ENCODE assay signal across 8 cellular contexts in the genomic region with DNA sequence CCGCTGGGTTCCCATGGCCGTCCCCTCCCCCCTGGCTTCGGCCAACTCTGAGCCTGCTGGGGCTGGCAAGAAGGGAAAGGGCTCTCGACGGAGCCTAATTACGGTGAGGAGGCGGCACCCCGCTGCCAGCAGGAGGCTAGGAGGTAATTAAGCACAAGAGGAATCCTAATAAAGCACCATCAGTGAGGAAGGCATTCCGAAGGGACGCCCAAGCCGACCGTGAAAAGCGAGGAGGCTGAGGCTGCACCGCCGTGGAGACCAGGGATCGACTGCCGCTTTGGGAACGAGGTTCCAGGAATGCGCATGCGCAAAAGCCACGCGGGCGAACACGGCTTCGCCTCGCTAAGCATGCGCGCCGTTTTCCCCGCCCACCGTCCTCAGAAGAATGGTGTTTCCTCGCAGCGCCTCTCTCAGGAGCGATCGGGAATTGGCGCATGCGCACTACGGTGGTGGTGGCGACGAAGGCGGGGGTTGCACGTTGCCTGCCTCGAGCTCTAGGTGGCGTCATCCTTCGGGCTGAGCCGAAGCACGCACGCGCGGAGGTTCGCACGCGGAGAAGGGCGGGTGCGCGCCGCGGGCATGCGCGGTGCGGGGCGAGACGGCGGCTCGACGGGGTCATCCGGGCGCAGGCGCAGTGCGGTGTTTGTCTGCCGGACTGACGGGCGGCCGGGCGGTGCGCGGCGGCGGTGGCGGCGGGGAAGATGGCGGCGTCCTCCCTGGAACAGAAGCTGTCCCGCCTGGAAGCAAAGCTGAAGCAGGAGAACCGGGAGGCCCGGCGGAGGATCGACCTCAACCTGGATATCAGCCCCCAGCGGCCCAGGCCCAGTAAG. TPM values are rescaled to one million over a fixed set of nuclear protein-coding genes. Genes with fewer than 3 reads are reported as not detected.
DNase-seq lines count a peak whose midpoint lies in the region; ATAC-seq lines count a peak whose summit lies in the region.

A gene (plus strand): TSS at position 634 of the 830 bp plus-strand sequence. CDS start 68 bp downstream, at position 702.

- H3K4me1 Mint-ChIP-seq in IgD-negative memory B cell, result peaks cover 13 to 15% (median 13%) of the 10 kb centered on the region in 3 donors

- no peaks in the 10 kb centered on the region for H3K9me3 Mint-ChIP-seq in IgD-negative memory B cell

- H3K27ac Mint-ChIP-seq in IgD-negative memory B cell, result peak within 1 kb of the TSS; percentile 97 to 99 (median 98)

- DNase-seq in DMS153 treated with DMSO at 0.1 percent for 48 hours (lab: John Stamatoyannopoulos, UW; ENCODE audit: unreplicated experiment) (peak; percentile 98), OCI-M1 (lab: John Stamatoyannopoulos, UW) (peak; percentile 100), activated T-cell treated with anti-CD3 and anti-CD28 coated beads for 24 hours (ENCODE audit: low read depth) (peak; percentile 100), epidermal melanocyte (ENCODE audit: insufficient read length, low spot score) (peak; percentile 98), middle frontal gyrus (ENCODE audit: extremely low spot score, low spot score) (peak; percentile 100)
- DNase-seq in stimulated activated CD8-positive, alpha-beta memory T cell treated with anti-CD3 and anti-CD28 coated beads, Interleukin-2, amount 100 ng/mL, for 48 hours (ENCODE audit: low read depth in 2 of 2), result peak; percentile 100

- peak within 1 kb of the TSS; percentile 85 to 95 (median 90) for H3K4me3 Mint-ChIP-seq in IgD-negative memory B cell

- peak; percentile 79 for ATAC-seq in GM21529 (IDR thresholded peaks at IDR 0.05; ENCODE audit: unreplicated experiment)

- no peaks in the 10 kb centered on the region for H3K36me3 Mint-ChIP-seq in IgD-negative memory B cell

- H3K27me3 Mint-ChIP-seq in IgD-negative memory B cell, result no peaks in the 10 kb centered on the region

RNA-seq across cellular contexts. Expression of the gene that starts here (rescaled TPM):
- 2.4 TPM for polyA plus RNA-seq in IgD-negative memory B cell

Comparison
In these comparisons a context has a peak if more than half of its experiments do, and no peak if none do; other contexts are left out.
1. Peak in every context shown above with its lines: DNase-seq and ATAC-seq.